Comparison of ENCODE assay signal across 14 cellular contexts in genomic region chr10:45439365-45439764, GRCh38.
"Had no signal": no experiment of that assay in that cellular context is flagged by ENCODE, and none has a peak within 500 bp of the region (broad histone marks: within the 10 kb centered on the region; RNA-seq: fewer than 3 reads in every experiment).

No MANE protein-coding gene starts in this region.

- H3K36me3 ChIP-seq: breast epithelium, lower lobe of right lung, uterus had no signal

- ATAC-seq: activated T-cell treated with anti-CD3 and anti-CD28 coated beads, Interleukin-2, amount 50 U/mL, for 4 hours; foreskin keratinocyte; left cardiac atrium; lower lobe of right lung; natural killer cell; WTC11 had no signal

- H3K9me3 Mint-ChIP-seq: activated T-cell treated with anti-CD3 and anti-CD28 coated beads, Interleukin-2, amount 50 U/mL, for 4 hours; natural killer cell had no signal

- H3K4me1 Mint-ChIP-seq: natural killer cell had no signal

- H3K27me3 ChIP-seq: breast epithelium, foreskin keratinocyte, uterus had no signal

- H3K4me3 ChIP-seq: breast epithelium, lower lobe of right lung, uterus had no signal

- H3K27ac Mint-ChIP-seq: activated CD4-positive, alpha-beta T cell treated with anti-CD3 and anti-CD28 coated beads, Interleukin-2, amount 10 ng/mL, durations not matched to agents 24 days and 14 days; natural killer cell; T-helper 1 cell treated with Interleukin-12 subunit alpha and Interleukin-12 subunit beta and Interleukin-4 antibody, amounts not matched to agents 30 μg/mL and 1 μg/mL, for 36 hours; WTC11 had no signal

- H3K4me3 Mint-ChIP-seq: activated CD4-positive, alpha-beta T cell treated with anti-CD3 and anti-CD28 coated beads, Interleukin-2, amount 10 ng/mL, durations not matched to agents 24 days and 14 days; activated T-cell treated with anti-CD3 and anti-CD28 coated beads, Interleukin-2, amount 50 U/mL, for 4 hours; natural killer cell; T-helper 1 cell treated with Interleukin-12 subunit alpha and Interleukin-12 subunit beta and Interleukin-4 antibody, amounts not matched to agents 30 μg/mL and 1 μg/mL, for 36 hours; WTC11 had no signal

- H3K36me3 Mint-ChIP-seq: natural killer cell had no signal

- DNase-seq: activated CD4-positive, alpha-beta T cell treated with anti-CD3 and anti-CD28 coated beads, Interleukin-2, amount 10 ng/mL, durations not matched to agents 24 days and 14 days; activated gamma-delta T cell treated with Interleukin-2 at 50 U/mL for 16 hours; activated T-cell treated with anti-CD3 and anti-CD28 coated beads, Interleukin-2, amount 50 U/mL, for 4 hours; aorta; foreskin keratinocyte; left cardiac atrium; lower lobe of right lung; natural killer cell; occipital lobe; stimulated activated CD4-positive, alpha-beta T cell treated with anti-CD3 and anti-CD28 coated beads, Interleukin-2, amount 100 ng/mL, for 48 hours; uterus had no signal

- H3K9me3 ChIP-seq: lower lobe of right lung, uterus had no signal

- H3K27ac ChIP-seq: breast epithelium, foreskin keratinocyte, lower lobe of right lung, uterus had no signal

- H3K4me1 ChIP-seq: breast epithelium, foreskin keratinocyte, lower lobe of right lung, uterus had no signal
